24 cellular contexts compared by ENCODE assay signal in the genomic region with DNA sequence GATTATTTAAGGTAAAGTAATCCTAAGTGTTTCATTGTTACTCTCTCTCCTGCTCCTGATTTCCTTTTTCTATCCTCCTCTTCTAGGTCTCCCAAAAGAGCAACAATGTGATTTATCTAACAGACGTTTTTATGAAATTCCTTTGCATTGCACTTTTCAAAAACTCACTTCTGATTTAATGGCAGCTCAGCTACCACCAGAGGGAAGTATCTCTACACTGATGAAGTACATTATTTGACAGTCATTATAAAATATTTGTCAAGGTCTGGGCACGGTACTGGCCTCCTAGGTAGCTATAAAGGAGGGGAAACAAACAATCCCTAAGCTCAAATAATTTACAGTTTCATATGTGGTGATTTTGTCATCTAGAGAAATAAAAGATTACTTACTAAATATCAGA. TPM values are rescaled to one million over a fixed set of nuclear protein-coding genes. Genes with fewer than 3 reads are reported as not detected.
DNase-seq lines count a peak whose midpoint lies in the region; TF ChIP-seq lines count a peak whose summit lies in the region.
"Had no signal": no experiment of that assay in that cellular context is flagged by ENCODE, and none has a peak within 500 bp of the region (broad histone marks: within the 10 kb centered on the region; RNA-seq: fewer than 3 reads in every experiment).

No MANE protein-coding gene starts in this region.

- H3K9me2 ChIP-seq in OCI-LY7 (ENCODE audit: insufficient read depth, low read length), result no peaks in the 10 kb centered on the region

- no peaks in the 10 kb centered on the region for H4K20me1 ChIP-seq in OCI-LY7 (ENCODE audit: insufficient read depth, low read length)

- CTCF ChIA-PET in OCI-LY7 (lab: Charles Lee; ENCODE audit: unreplicated experiment), result interaction anchor here (1.3 kb wide), 1 partner anchor 110 kb away, joined by 4 read pairs; no protein-coding TSS in a partner anchor

- 60% methylated on average over 1 of the region's 2 CpGs; no CpG with 5 or more reads in 1 of the 2 experiments for WGBS in endodermal cell (ENCODE audit: insufficient coverage in 1 of 2, insufficient read length in 1 of 2), 2 experiments
- 14% methylated on average over 2 of the region's 2 CpGs for WGBS in esophagus muscularis mucosa

- H3K79me2 ChIP-seq in OCI-LY7 (ENCODE audit: insufficient read depth, low read depth, low read length), result no peaks in the 10 kb centered on the region

- H3K27me3 ChIP-seq in endodermal cell (ENCODE audit: control insufficient read depth, insufficient read depth, low read length, poor library complexity, severe bottlenecking) (no peaks in the 10 kb centered on the region), esophagus muscularis mucosa (no peaks in the 10 kb centered on the region)
- H3K27me3 ChIP-seq: neutrophil had no signal

- H3K9me3 ChIP-seq in OCI-LY7 (ENCODE audit: low read length) (peaks cover 43% of the 10 kb centered on the region), endodermal cell (ENCODE audit: control insufficient read depth, low read length) (peaks cover 27% of the 10 kb centered on the region), esophagus muscularis mucosa (no peaks in the 10 kb centered on the region)
- H3K9me3 ChIP-seq: neutrophil had no signal

- DNase-seq in NOMO-1 treated with DMSO at 0.1 percent for 48 hours (lab: John Stamatoyannopoulos, UW; ENCODE audit: unreplicated experiment) (peak; percentile 19), NOMO-1 (lab: John Stamatoyannopoulos, UW; ENCODE audit: unreplicated experiment in 2 of 2) (no peak), OCI-LY7 (ENCODE audit: low spot score) (peak; percentile 56), endodermal cell (no peak), HK-2 (ENCODE audit: unreplicated experiment) (no peak), esophagus muscularis mucosa (ENCODE audit: extremely low spot score) (no peak), DMS79 (lab: John Stamatoyannopoulos, UW) (no peak)
- no peak for DNase-seq in activated CD4-positive, CD25-positive, alpha-beta regulatory T cell (lab: John Stamatoyannopoulos, UW)
- DNase-seq: activated CD4-positive, alpha-beta T cell treated with anti-CD3 and anti-CD28 coated beads, Interleukin-2, amount 10 ng/mL, durations not matched to agents 24 days and 14 days; activated CD8-positive, alpha-beta memory T cell treated with anti-CD3 and anti-CD28 coated beads, Interleukin-2, amount 50 U/mL, for 4 hours; activated effector memory CD4-positive, alpha-beta T cell treated with Interleukin-2 at 50 U/mL for 16 hours; midbrain; NCI-H1092; NCI-H2029; NCI-H774; stimulated activated CD8-positive, alpha-beta memory T cell treated with anti-CD3 and anti-CD28 coated beads, Interleukin-4, amount 100 ng/mL, for 48 hours had no signal

- no peak overlapping the region for H3K27ac Mint-ChIP-seq in endodermal cell
- H3K27ac Mint-ChIP-seq: activated CD4-positive, alpha-beta T cell treated with anti-CD3 and anti-CD28 coated beads, Interleukin-2, amount 10 ng/mL, durations not matched to agents 24 days and 14 days; CD14-positive monocyte had no signal

- H3K27me3 Mint-ChIP-seq in endodermal cell (ENCODE audit: insufficient read depth), result no peaks in the 10 kb centered on the region
- H3K27me3 Mint-ChIP-seq: activated CD4-positive, alpha-beta T cell treated with anti-CD3 and anti-CD28 coated beads, Interleukin-2, amount 10 ng/mL, durations not matched to agents 24 days and 14 days; IgD-negative memory B cell had no signal

- POLR2A ChIA-PET in OCI-LY7 (lab: Charles Lee), result interaction anchor here (0.9 to 1.1 kb wide), 4 partner anchors 16 to 104 kb away, joined by 3 to 4 read pairs (median 3); no protein-coding TSS in a partner anchor

- TF ChIP-seq POLR2A in esophagus muscularis mucosa (IDR thresholded peaks at IDR 0.05; ENCODE audit: low read depth), result no peak

- no peak overlapping the region for H3K4me3 Mint-ChIP-seq in endodermal cell
- H3K4me3 Mint-ChIP-seq: activated CD4-positive, alpha-beta T cell treated with anti-CD3 and anti-CD28 coated beads, Interleukin-2, amount 10 ng/mL, durations not matched to agents 24 days and 14 days; CD14-positive monocyte; IgD-negative memory B cell had no signal

- H2AFZ ChIP-seq in OCI-LY7 (ENCODE audit: low read length), result 0 out of 2 replicates have a peak overlapping the region, but pooled peaks have one; percentile 12

- H3K4me1 ChIP-seq in OCI-LY7 (ENCODE audit: insufficient read depth, low read length, poor library complexity, severe bottlenecking) (peaks cover 20% of the 10 kb centered on the region), endodermal cell (ENCODE audit: control insufficient read depth, insufficient read depth, low read length) (no peaks in the 10 kb centered on the region), esophagus muscularis mucosa (no peaks in the 10 kb centered on the region)

- TF ChIP-seq CTCF in OCI-LY7 (conservative IDR thresholded peaks at IDR 0.05; ENCODE audit: low read length) (peak; percentile 78), endodermal cell (conservative IDR thresholded peaks at IDR 0.05) (peak; percentile 66), esophagus muscularis mucosa (IDR thresholded peaks at IDR 0.05) (no peak)

- no TSS peak for BruUV-seq in OCI-LY7 (replicated peaks; lab: Mats Ljungman, UMichigan)

- H3K36me3 ChIP-seq in OCI-LY7 (ENCODE audit: insufficient read depth, low read length), result peaks cover 9% of the 10 kb centered on the region; the same call in 1 of the 2 replicates
- no peaks in the 10 kb centered on the region for H3K36me3 ChIP-seq in endodermal cell (ENCODE audit: control insufficient read depth, insufficient read depth, low read length)
- no peaks in the 10 kb centered on the region for H3K36me3 ChIP-seq in esophagus muscularis mucosa
- H3K36me3 ChIP-seq: neutrophil had no signal

- intact Hi-C loops in OCI-LY7 (cut with micrococcal nuclease; ENCODE audit: unreplicated experiment), result loop anchor here (2.0 kb wide), 1 partner anchor 113 kb away; no protein-coding TSS in a partner anchor
- intact Hi-C loops in esophagus muscularis mucosa (cut with DNase I), result no loop called here

- H3K4me2 ChIP-seq in OCI-LY7 (ENCODE audit: low read length), result no peak overlapping the region

- no peak overlapping the region for H3K27ac ChIP-seq in OCI-LY7 (ENCODE audit: low read depth, low read length, poor library complexity, severe bottlenecking)
- no peak overlapping the region for H3K27ac ChIP-seq in endodermal cell (ENCODE audit: low read depth, low read length)
- H3K27ac ChIP-seq in esophagus muscularis mucosa (replicated peaks in 1 of 4), result no peak overlapping the region
- H3K27ac ChIP-seq: neutrophil had no signal

- peaks cover 26% of the 10 kb centered on the region for H3K9me3 Mint-ChIP-seq in endodermal cell

- H3K36me3 Mint-ChIP-seq in endodermal cell (ENCODE audit: low read depth), result peaks cover 5% of the 10 kb centered on the region
- H3K36me3 Mint-ChIP-seq: CD14-positive monocyte had no signal

- TF ChIP-seq EP300 in esophagus muscularis mucosa (IDR thresholded peaks at IDR 0.05), result no peak

- H3K4me1 Mint-ChIP-seq in endodermal cell, result no peaks in the 10 kb centered on the region
- H3K4me1 Mint-ChIP-seq: activated CD4-positive, alpha-beta T cell treated with anti-CD3 and anti-CD28 coated beads, Interleukin-2, amount 10 ng/mL, durations not matched to agents 24 days and 14 days; CD14-positive monocyte; IgD-negative memory B cell had no signal

- no peak overlapping the region for H3K9ac ChIP-seq in endodermal cell (ENCODE audit: extremely low read depth, low read length, poor library complexity, severe bottlenecking)

- H3K4me3 ChIP-seq in OCI-LY7 (ENCODE audit: low read depth, low read length, poor library complexity, severe bottlenecking), result no peak overlapping the region
- no peak overlapping the region for H3K4me3 ChIP-seq in endodermal cell (ENCODE audit: low read length)
- no peak overlapping the region for H3K4me3 ChIP-seq in esophagus muscularis mucosa

RNA-seq across cellular contexts. Expression of a gene that starts 15.6 kb away (rescaled TPM):
- 0.03 and 0.33 TPM in 2 replicates for total RNA-seq in OCI-LY7 (2014; rRNA removed; shearing (Covaris generic))
- total RNA-seq in OCI-LY7 (2022) (0.13 and 0.48 TPM in 2 replicates), endodermal cell (under 1 TPM; 0.13 to 0.24 TPM), esophagus muscularis mucosa (not detected)
- polyA plus RNA-seq in endodermal cell (2013, experiment 1 of 2), result 0.36 TPM
- polyA plus RNA-seq in endodermal cell (2013, experiment 2 of 2), result 0.25 TPM
- total RNA-seq: activated CD4-positive, alpha-beta T cell treated with anti-CD3 and anti-CD28 coated beads, Interleukin-2, amount 10 ng/mL, durations not matched to agents 24 days and 14 days; bronchial epithelial cell; left lobe of liver; subcutaneous adipose tissue; urinary bladder had no signal
- polyA plus RNA-seq: CD14-positive monocyte, esophagus, IgD-negative memory B cell, urinary bladder had no signal

Comparison
In these comparisons a context has a peak if more than half of its experiments do, and no peak if none do; other contexts are left out.
1. DNase-seq: peak in NOMO-1 treated with DMSO at 0.1 percent for 48 hours (single experiment) and OCI-LY7 (single experiment); none in NOMO-1 (0 of 2), endodermal cell (single experiment), HK-2 (single experiment), activated CD4-positive, CD25-positive, alpha-beta regulatory T cell (0 of 4), esophagus muscularis mucosa (single experiment) and DMS79 (single experiment).
2. CTCF ChIP-seq: peak in OCI-LY7 (single experiment) and endodermal cell (single experiment); none in esophagus muscularis mucosa (0 of 3).